17 cellular contexts compared by ENCODE assay signal in genomic region chr5:151591144-151591819, GRCh38. TPM values are rescaled to one million over a fixed set of nuclear protein-coding genes. Genes with fewer than 3 reads are reported as not detected.
DNase-seq lines count a peak whose midpoint lies in the region; ATAC-seq and TF ChIP-seq lines count a peak whose summit lies in the region.
"Had no signal": no experiment of that assay in that cellular context is flagged by ENCODE, and none has a peak within 500 bp of the region (broad histone marks: within the 10 kb centered on the region; RNA-seq: fewer than 3 reads in every experiment).

TSS of gene FAT2 (minus strand) at chr5:151591331. CDS start at chr5:151568931, 22,400 bp downstream.

- peaks cover 2% of the 10 kb centered on the region for H3K4me1 ChIP-seq in mesendoderm (ENCODE audit: control insufficient read depth, low read depth, low read length)
- H3K4me1 ChIP-seq in thyroid gland: no peaks in the 10 kb centered on the region
- no peaks in the 10 kb centered on the region for H3K4me1 ChIP-seq in ascending aorta
- H3K4me1 ChIP-seq: HAP-1 had no signal

- no peaks in the 10 kb centered on the region for H3K79me1 ChIP-seq in mesendoderm (ENCODE audit: low read length)

- no peak within 1 kb of the TSS for H3K18ac ChIP-seq in mesendoderm (ENCODE audit: low read length)

- H3K4me3 ChIP-seq in WERI-Rb-1 (ENCODE audit: low read depth, low read length) (no peak within 1 kb of the TSS), mesendoderm (ENCODE audit: low read length) (no peak within 1 kb of the TSS), thyroid gland (replicated peaks in 1 of 3) (no peak within 1 kb of the TSS), ascending aorta (no peak within 1 kb of the TSS)
- H3K4me3 ChIP-seq: BLaER1 treated with 17β-estradiol and CSF1 and Interleukin-3, amounts not matched to agents 10 nM and 100 nM; HAP-1; lung; SK-N-MC had no signal

- no CpG with 5 or more reads among the region's 13 CpGs for WGBS in mesendoderm (ENCODE audit: extremely low coverage, insufficient coverage, low lambda C conversion rate)
- 20 to 32% methylated on average over 13 of the region's 13 CpGs for WGBS in thyroid gland, 2 donors

- H3K23ac ChIP-seq in mesendoderm (ENCODE audit: low read length): no peak within 1 kb of the TSS

- no peak within 1 kb of the TSS for H2BK5ac ChIP-seq in mesendoderm (ENCODE audit: low read length)

- H3K27me3 ChIP-seq in WERI-Rb-1 (ENCODE audit: insufficient read depth, low read depth, severe bottlenecking) (no peaks in the 10 kb centered on the region), mesendoderm (ENCODE audit: insufficient read depth, low read length, poor library complexity) (no peaks in the 10 kb centered on the region), thyroid gland (no peaks in the 10 kb centered on the region), ascending aorta (no peaks in the 10 kb centered on the region)
- H3K27me3 ChIP-seq: BLaER1 treated with 17β-estradiol and CSF1 and Interleukin-3, amounts not matched to agents 10 nM and 100 nM had no signal

- H3K4me2 ChIP-seq in mesendoderm (ENCODE audit: low read length): no peak within 1 kb of the TSS

- H2BK15ac ChIP-seq in mesendoderm (replicated peaks; ENCODE audit: low read depth): no peak within 1 kb of the TSS

- no peak within 1 kb of the TSS for H4K8ac ChIP-seq in mesendoderm (ENCODE audit: low read depth, low read length)

- no peak within 1 kb of the TSS for H2AK5ac ChIP-seq in mesendoderm (ENCODE audit: low read length)

- no peak within 1 kb of the TSS for H2BK120ac ChIP-seq in mesendoderm (ENCODE audit: low read depth, low read length)

- H3K4ac ChIP-seq in mesendoderm (ENCODE audit: low read depth, low read length): no peak within 1 kb of the TSS

- peak; percentile 30 for DNase-seq in WERI-Rb-1
- DNase-seq in epithelial cell of prostate (ENCODE audit: low read depth, low spot score): no peak
- peak; percentile 53 for DNase-seq in mesendoderm
- peak; percentile 34 to 37 for DNase-seq in thyroid gland
- DNase-seq in ascending aorta (ENCODE audit: low spot score in 2 of 2): no peak
- DNase-seq in NCI-H510A treated with DMSO at 0.1 percent for 48 hours (lab: John Stamatoyannopoulos, UW): no peak
- DNase-seq: activated CD8-positive, alpha-beta memory T cell treated with anti-CD3 and anti-CD28 coated beads for 24 hours; DMS79; NCI-H1105; NCI-H2171 treated with DMSO at 0.1 percent for 48 hours had no signal

- H3K9me3 ChIP-seq in WERI-Rb-1 (ENCODE audit: severe bottlenecking) (no peaks in the 10 kb centered on the region), thyroid gland (no peaks in the 10 kb centered on the region), ascending aorta (no peaks in the 10 kb centered on the region)
- H3K9me3 ChIP-seq: BLaER1 treated with 17β-estradiol and CSF1 and Interleukin-3, amounts not matched to agents 10 nM and 100 nM; HAP-1 had no signal

- no peak for TF ChIP-seq POLR2A in thyroid gland (IDR thresholded peaks at IDR 0.05)

- ATAC-seq in GM18909 (IDR thresholded peaks at IDR 0.05; ENCODE audit: poor library complexity, unreplicated experiment): no peak

- peak within 1 kb of the TSS; percentile 62 for H3K56ac ChIP-seq in mesendoderm (ENCODE audit: low read length)

- TF ChIP-seq CTCF in WERI-Rb-1 (IDR thresholded peaks at IDR 0.05; ENCODE audit: low read depth, low read length) (no peak), thyroid gland (IDR thresholded peaks at IDR 0.05) (no peak), ascending aorta (IDR thresholded peaks at IDR 0.05) (no peak)

- H3K9ac ChIP-seq in mesendoderm (ENCODE audit: low read length): peak within 1 kb of the TSS; percentile 23
- H3K9ac ChIP-seq: BLaER1 treated with 17β-estradiol and CSF1 and Interleukin-3, amounts not matched to agents 10 nM and 100 nM had no signal

- intact Hi-C loops in thyroid gland (cut with DNase I): no loop called here
- intact Hi-C loops in ascending aorta (cut with DNase I): no loop called here

- H3K27ac ChIP-seq in WERI-Rb-1 (no peak within 1 kb of the TSS), epithelial cell of prostate (peak within 1 kb of the TSS; percentile 70), mesendoderm (ENCODE audit: low read depth, low read length) (no peak within 1 kb of the TSS), thyroid gland (no peak within 1 kb of the TSS), ascending aorta (no peak within 1 kb of the TSS)
- H3K27ac ChIP-seq: BLaER1 treated with 17β-estradiol and CSF1 and Interleukin-3, amounts not matched to agents 10 nM and 100 nM; SK-N-MC had no signal

- H3K36me3 ChIP-seq in WERI-Rb-1 (no peaks in the 10 kb centered on the region), mesendoderm (ENCODE audit: control insufficient read depth, insufficient read depth, low read length) (no peaks in the 10 kb centered on the region), thyroid gland (no peaks in the 10 kb centered on the region), ascending aorta (no peaks in the 10 kb centered on the region)
- H3K36me3 ChIP-seq: BLaER1 treated with 17β-estradiol and CSF1 and Interleukin-3, amounts not matched to agents 10 nM and 100 nM; HAP-1 had no signal

- H4K5ac ChIP-seq in mesendoderm (ENCODE audit: low read length): no peak within 1 kb of the TSS

- no peaks in the 10 kb centered on the region for H3K79me2 ChIP-seq in mesendoderm (ENCODE audit: control insufficient read depth, insufficient read depth, low read length)

RNA-seq across cellular contexts. Expression of gene FAT2, which starts in this region (rescaled TPM):
- polyA plus RNA-seq in mesendoderm (2013, experiment 1 of 2): 0.03 TPM
- polyA plus RNA-seq in mesendoderm (2013, experiment 2 of 2): 0.03 TPM
- total RNA-seq in thyroid gland (under 1 TPM in 3 of 4 donors, not detected in 1; 0.11 to 0.54 (median 0.13) TPM), ascending aorta (not detected)
- total RNA-seq: neural crest cell had no signal
- polyA plus RNA-seq: IgD-negative memory B cell had no signal

Comparison
In these comparisons a context has a peak if more than half of its experiments do, and no peak if none do; other contexts are left out.
1. Peak in DNase-seq in thyroid gland; RNA of the gene not detected or under 1 TPM.
2. DNase-seq: peak in WERI-Rb-1 (single experiment) and mesendoderm (single experiment); none in epithelial cell of prostate (single experiment), ascending aorta (0 of 2) and NCI-H510A treated with DMSO at 0.1 percent for 48 hours (single experiment).